Comparison of ENCODE assay signal across 8 cellular contexts in genomic region chr7:139679731-139680594, GRCh38.
DNase-seq lines count a peak whose midpoint lies in the region; ATAC-seq, FAIRE-seq and TF ChIP-seq lines count a peak whose summit lies in the region.

No MANE protein-coding gene starts in this region.

- POLR2A ChIA-PET in GM12878 (lab: Charles Lee): no interaction called here

- 93% methylated on average over 13 of the region's 13 CpGs for WGBS in GM12878 (ENCODE audit: insufficient coverage, insufficient replicate concordance, low lambda C conversion rate, missing lambda C conversion rate)

- RAD21 ChIA-PET in GM12878 (lab: Charles Lee; ENCODE audit: unreplicated experiment): interaction anchor here (0.5 to 5.9 kb wide), 7 partner anchors 7 to 219 kb away, joined by 3 to 57 read pairs (median 4); no protein-coding TSS in a partner anchor

- H3K27ac Mint-ChIP-seq in IgD-negative memory B cell: peak overlapping the region; percentile 6 to 85 (median 76)
- peak overlapping the region; percentile 94 for H3K27ac Mint-ChIP-seq in stimulated activated effector memory CD8-positive, alpha-beta T cell treated with anti-CD3 and anti-CD28 coated beads, Interleukin-12 subunit alpha, Interleukin-12 subunit beta, amount 100 ng/mL, for 72 hours

- H3K4me1 ChIP-seq in GM12878 (ENCODE audit: control insufficient read depth, insufficient read depth, low read length) (peaks cover 45% of the 10 kb centered on the region), kidney (ENCODE audit: control insufficient read depth in 1 of 2, insufficient read depth in 1 of 2, low read depth in 1 of 2, low read length in 2 of 2) (peaks cover 57 to 75% of the 10 kb centered on the region in 2 donors)

- H3K9me3 ChIP-seq in GM12878 (replicated peaks; ENCODE audit: control insufficient read depth, insufficient read depth, low read length): no peaks in the 10 kb centered on the region; the same call in 2 of the 3 replicates
- H3K9me3 ChIP-seq in kidney (ENCODE audit: control insufficient read depth in 1 of 2, low read length in 2 of 2): no peaks in the 10 kb centered on the region

- in situ Hi-C loops in GM12878 (cut with MboI): no loop called here

- no peak for TF ChIP-seq EP300 in GM12878 (IDR thresholded peaks at IDR 0.05; ENCODE audit: borderline replicate concordance in 1 of 2, control insufficient read depth in 1 of 2, low read depth in 2 of 2, low read length in 2 of 2)

- DNase-seq in GM12878 (ENCODE audit: low read depth, low spot score) (no peak), kidney (peak; percentile 83), NCI-H2196 treated with DMSO at 0.1 percent for 48 hours (lab: John Stamatoyannopoulos, UW; ENCODE audit: unreplicated experiment) (no peak), SKM-1 treated with dmso at 0.1 percent for 144 hours (lab: John Stamatoyannopoulos, UW; ENCODE audit: unreplicated experiment) (no peak), D341Med (ENCODE audit: low spot score) (no peak)
- no peak for DNase-seq in stimulated activated effector memory CD8-positive, alpha-beta T cell treated with anti-CD3 and anti-CD28 coated beads, Interleukin-12 subunit alpha, Interleukin-12 subunit beta, amount 100 ng/mL, for 72 hours (ENCODE audit: low spot score in 2 of 2)
- DNase-seq in activated CD4-positive, CD25-positive, alpha-beta regulatory T cell (lab: John Stamatoyannopoulos, UW): no peak

- H3K4me2 ChIP-seq in GM12878 (ENCODE audit: control insufficient read depth, insufficient read depth): no peak overlapping the region

- no peak overlapping the region for H3K4me3 Mint-ChIP-seq in IgD-negative memory B cell
- H3K4me3 Mint-ChIP-seq in stimulated activated effector memory CD8-positive, alpha-beta T cell treated with anti-CD3 and anti-CD28 coated beads, Interleukin-12 subunit alpha, Interleukin-12 subunit beta, amount 100 ng/mL, for 72 hours: peak overlapping the region; percentile 69

- TF ChIP-seq RAD21 in GM12878 (IDR thresholded peaks at IDR 0.05; ENCODE audit: insufficient read depth, low read depth, low read length): no peak

- H3K4me1 Mint-ChIP-seq in IgD-negative memory B cell: peaks cover 40 to 59% (median 58%) of the 10 kb centered on the region in 3 donors
- peaks cover 76% of the 10 kb centered on the region for H3K4me1 Mint-ChIP-seq in stimulated activated effector memory CD8-positive, alpha-beta T cell treated with anti-CD3 and anti-CD28 coated beads, Interleukin-12 subunit alpha, Interleukin-12 subunit beta, amount 100 ng/mL, for 72 hours

- H3K36me3 ChIP-seq in GM12878 (ENCODE audit: control insufficient read depth in 2 of 2, insufficient read depth in 2 of 2, low read length in 1 of 2) (peaks cover 0 to 2% of the 10 kb centered on the region in 2 experiments; a peak in 1 of 4 replicates), kidney (ENCODE audit: control insufficient read depth in 1 of 2, insufficient read depth in 2 of 2, low read length in 2 of 2) (no peaks in the 10 kb centered on the region)

- no peak for TF ChIP-seq POLR2A in GM12878 (IDR thresholded peaks at IDR 0.05; ENCODE audit: low read depth, low read length)

- H3K27me3 ChIP-seq in GM12878 (replicated peaks in 1 of 2; ENCODE audit: control insufficient read depth in 2 of 2, insufficient read depth in 2 of 2, low read length in 1 of 2): no peaks in the 10 kb centered on the region

- peaks cover 20% of the 10 kb centered on the region for H3K36me3 Mint-ChIP-seq in IgD-negative memory B cell
- H3K36me3 Mint-ChIP-seq in stimulated activated effector memory CD8-positive, alpha-beta T cell treated with anti-CD3 and anti-CD28 coated beads, Interleukin-12 subunit alpha, Interleukin-12 subunit beta, amount 100 ng/mL, for 72 hours: peaks cover 22% of the 10 kb centered on the region

- no peaks in the 10 kb centered on the region for H3K79me2 ChIP-seq in GM12878 (ENCODE audit: control insufficient read depth, insufficient read depth, low read length)

- intact Hi-C loops in GM12878 (cut with micrococcal nuclease; ENCODE audit: unreplicated experiment): loop anchor here (2.0 kb wide), 1 partner anchor 31 kb away; no protein-coding TSS in a partner anchor
- intact Hi-C loops in kidney (cut with DNase I): no loop called here

- no peak overlapping the region for H3K9ac ChIP-seq in GM12878 (ENCODE audit: control insufficient read depth, insufficient read depth, low read length)
- H3K9ac ChIP-seq in kidney (ENCODE audit: low read length in 2 of 2): peak overlapping the region in 1 of 2 donors; percentile 38

- no peaks in the 10 kb centered on the region for H4K20me1 ChIP-seq in GM12878 (ENCODE audit: control insufficient read depth, insufficient read depth)

- H3K27me3 Mint-ChIP-seq in IgD-negative memory B cell: no peaks in the 10 kb centered on the region

- BruUV-seq in GM12878 (replicated peaks; lab: Mats Ljungman, UMichigan): no TSS peak

- CTCF ChIA-PET in GM12878 (lab: Yijun Ruan, JAX): interaction anchor here (0.9 to 1.8 kb wide), 3 partner anchors 32 to 321 kb away, joined by 3 to 10 read pairs (median 4); no protein-coding TSS in a partner anchor

- H2AFZ ChIP-seq in GM12878 (ENCODE audit: control insufficient read depth, low read depth, low read length): no peak overlapping the region

- H3K9me3 Mint-ChIP-seq in IgD-negative memory B cell: no peaks in the 10 kb centered on the region
- H3K9me3 Mint-ChIP-seq in stimulated activated effector memory CD8-positive, alpha-beta T cell treated with anti-CD3 and anti-CD28 coated beads, Interleukin-12 subunit alpha, Interleukin-12 subunit beta, amount 100 ng/mL, for 72 hours: no peaks in the 10 kb centered on the region

- H3K27ac ChIP-seq in GM12878 (ENCODE audit: control insufficient read depth, insufficient read depth) (peak overlapping the region; percentile 58; the same call in 1 of the 2 replicates), kidney (ENCODE audit: low read depth in 2 of 2, low read length in 2 of 2) (peak overlapping the region; percentile 86 to 96)

- FAIRE-seq in GM12878 (lab: Jason Lieb, UNC) (no peak), kidney (lab: Jason Lieb, UNC) (no peak)

- no peak for TF ChIP-seq CTCF in GM12878 (IDR thresholded peaks at IDR 0.05 in 2 of 3, conservative IDR thresholded peaks at IDR 0.05 in 1 of 3; ENCODE audit: control insufficient read depth in 2 of 3, extremely low read depth in 1 of 3, insufficient read depth in 1 of 3, low read depth in 3 of 3, low read length in 3 of 3)
- TF ChIP-seq CTCF in kidney (IDR thresholded peaks at IDR 0.05; ENCODE audit: borderline replicate concordance, extremely low read depth, insufficient read depth): no peak

- ATAC-seq in GM12878: no peak
- no peak for ATAC-seq in stimulated activated effector memory CD8-positive, alpha-beta T cell treated with anti-CD3 and anti-CD28 coated beads, Interleukin-12 subunit alpha, Interleukin-12 subunit beta, amount 100 ng/mL, for 72 hours

- H3K4me3 ChIP-seq in GM12878 (no peak overlapping the region), kidney (ENCODE audit: low read length in 2 of 2) (no peak overlapping the region)

- SMC1A ChIA-PET in GM12878 (lab: Charles Lee; ENCODE audit: uncharacterized antibody, unreplicated experiment): interaction anchor here (0.8 to 1.2 kb wide), 8 partner anchors 10 to 58 kb away, joined by 3 to 7 read pairs (median 3); no protein-coding TSS in a partner anchor

TF ChIP-seq in GM12878, 131 proteins besides CTCF, POLR2A, EP300 and RAD21 (continues in another document):
- no peak for TF ChIP-seq MTA2 (IDR thresholded peaks at IDR 0.05; ENCODE audit: low read depth)
- TF ChIP-seq EZH2 (IDR thresholded peaks at IDR 0.05; ENCODE audit: borderline replicate concordance, control insufficient read depth, low read depth, low read length): no peak
- TF ChIP-seq MEF2B (IDR thresholded peaks at IDR 0.05; ENCODE audit: partially characterized antibody, poor library complexity, severe bottlenecking): no peak
- no peak for TF ChIP-seq YY1 (IDR thresholded peaks at IDR 0.05; ENCODE audit: low read depth, low read length)
- no peak for TF ChIP-seq ZNF207 (IDR thresholded peaks at IDR 0.05; ENCODE audit: borderline replicate concordance)
- no peak for TF ChIP-seq SMC3 (IDR thresholded peaks at IDR 0.05; ENCODE audit: borderline replicate concordance, low read length)
- no peak for TF ChIP-seq JUND (IDR thresholded peaks at IDR 0.05; ENCODE audit: low read depth, low read length)
- no peak for TF ChIP-seq SRF (IDR thresholded peaks at IDR 0.05; ENCODE audit: low read depth in 2 of 2, low read length in 2 of 2)
- no peak for TF ChIP-seq YBX1 (IDR thresholded peaks at IDR 0.05)
- no peak for TF ChIP-seq ZNF384 (IDR thresholded peaks at IDR 0.05; ENCODE audit: borderline replicate concordance, low read depth, low read length)
- no peak for TF ChIP-seq RELA (IDR thresholded peaks at IDR 0.05; ENCODE audit: borderline replicate concordance, partially characterized antibody)
- no peak for TF ChIP-seq NRF1 (conservative IDR thresholded peaks at IDR 0.05; ENCODE audit: low read depth, low read length)
- no peak for TF ChIP-seq BCLAF1 (IDR thresholded peaks at IDR 0.05)
- no peak for TF ChIP-seq TAF1 (IDR thresholded peaks at IDR 0.05; ENCODE audit: borderline replicate concordance, low read depth, low read length)
